In genomic region chr1:103337779-103338178, GRCh38 we compare ENCODE assay signal across 26 cellular contexts.
DNase-seq lines count a peak whose midpoint lies in the region; ATAC-seq, FAIRE-seq and TF ChIP-seq lines count a peak whose summit lies in the region.
"Had no signal": no experiment of that assay in that cellular context is flagged by ENCODE, and none has a peak within 500 bp of the region (broad histone marks: within the 10 kb centered on the region; RNA-seq: fewer than 3 reads in every experiment).

No MANE protein-coding gene starts in this region.

- H2BK12ac ChIP-seq in neuronal stem cell (ENCODE audit: low read length): no peak overlapping the region

- no peak overlapping the region for H2BK15ac ChIP-seq in neuronal stem cell (ENCODE audit: low read length)

- H3K23ac ChIP-seq in neuronal stem cell (ENCODE audit: low read depth, low read length, poor library complexity): no peak overlapping the region

- H3K14ac ChIP-seq in neuronal stem cell (ENCODE audit: low read length): no peak overlapping the region

- ATAC-seq in GM18870 (IDR thresholded peaks at IDR 0.05; ENCODE audit: unreplicated experiment) (peak; percentile 43), HG02798 (IDR thresholded peaks at IDR 0.05; ENCODE audit: poor library complexity, unreplicated experiment) (peak; percentile 37), GM12878 (no peak), HG03025 (IDR thresholded peaks at IDR 0.05; ENCODE audit: low FRiP score, unreplicated experiment) (no peak)
- ATAC-seq: A549, HepG2, Panc1 had no signal

- no peak overlapping the region for H2BK5ac ChIP-seq in neuronal stem cell (ENCODE audit: low read length)

- 46% methylated on average over 4 of the region's 4 CpGs for WGBS in GM12878 (ENCODE audit: insufficient coverage, insufficient replicate concordance, low lambda C conversion rate, missing lambda C conversion rate)
- no CpG with 5 or more reads among the region's 4 CpGs for WGBS in neuronal stem cell (ENCODE audit: extremely low coverage in 2 of 2, insufficient read length in 2 of 2, insufficient replicate concordance in 1 of 2), 2 donors

- no peak for TF ChIP-seq CTCF in GM12878 (IDR thresholded peaks at IDR 0.05 in 2 of 3, conservative IDR thresholded peaks at IDR 0.05 in 1 of 3; ENCODE audit: control insufficient read depth in 2 of 3, extremely low read depth in 1 of 3, insufficient read depth in 1 of 3, low read depth in 3 of 3, low read length in 3 of 3)

- H4K20me1 ChIP-seq in GM12878 (ENCODE audit: control insufficient read depth, insufficient read depth): no peaks in the 10 kb centered on the region

- H3K27me3 ChIP-seq in GM12878 (replicated peaks in 1 of 2; ENCODE audit: control insufficient read depth in 2 of 2, insufficient read depth in 2 of 2, low read length in 1 of 2) (no peaks in the 10 kb centered on the region), neuronal stem cell (ENCODE audit: control insufficient read depth in 3 of 3, insufficient read depth in 3 of 3, low read depth in 1 of 3, low read length in 3 of 3) (no peaks in the 10 kb centered on the region)
- H3K27me3 ChIP-seq: BE2C had no signal

- no peak overlapping the region for H3K18ac ChIP-seq in neuronal stem cell (ENCODE audit: low read length)

- in situ Hi-C loops in GM12878 (cut with MboI): no loop called here

- no TSS peak for BruUV-seq in GM12878 (replicated peaks; lab: Mats Ljungman, UMichigan)

- no peak overlapping the region for H3K4ac ChIP-seq in neuronal stem cell (ENCODE audit: low read length)

- POLR2A ChIA-PET in GM12878 (lab: Charles Lee): no interaction called here

- DNase-seq in GM12878 (ENCODE audit: low read depth, low spot score) (no peak), neuronal stem cell (ENCODE audit: low spot score) (no peak), AG08395 (ENCODE audit: low spot score) (no peak), superior temporal gyrus (ENCODE audit: extremely low spot score) (no peak), dedifferentiated amniotic fluid mesenchymal stem cell (ENCODE audit: extremely low spot score) (no peak)
- DNase-seq: BE2C, DMS153, GOT3, Karpas-422, NCI-H1092 treated with DMSO at 0.1 percent for 48 hours, NCI-H1436, NCI-H187 treated with DMSO at 0.1 percent for 48 hours, NCI-H2107, NCI-H524, NCI-H82, SHP77 treated with DMSO at 0.1 percent for 48 hours, SW 1271, T-helper 9 cell had no signal

- no peaks in the 10 kb centered on the region for H3K9me3 ChIP-seq in GM12878 (replicated peaks; ENCODE audit: control insufficient read depth, insufficient read depth, low read length)
- no peaks in the 10 kb centered on the region for H3K9me3 ChIP-seq in neuronal stem cell (replicated peaks in 1 of 2; ENCODE audit: control insufficient read depth in 2 of 2, insufficient read depth in 1 of 2, low read depth in 1 of 2, low read length in 2 of 2)
- H3K9me3 ChIP-seq: A549, BE2C, HAP-1 had no signal

- TF ChIP-seq EP300 in GM12878 (IDR thresholded peaks at IDR 0.05; ENCODE audit: borderline replicate concordance in 1 of 2, control insufficient read depth in 1 of 2, low read depth in 2 of 2, low read length in 2 of 2): no peak

- RAD21 ChIA-PET in GM12878 (lab: Charles Lee; ENCODE audit: unreplicated experiment): no interaction called here

- no peaks in the 10 kb centered on the region for H3K79me1 ChIP-seq in neuronal stem cell (ENCODE audit: low read depth, low read length)

- no peak for FAIRE-seq in GM12878 (lab: Jason Lieb, UNC)
- FAIRE-seq: A549, GM19239, HepG2 had no signal

- H3K4me3 ChIP-seq in GM12878 (no peak overlapping the region), neuronal stem cell (ENCODE audit: low read length in 2 of 2) (no peak overlapping the region)
- H3K4me3 ChIP-seq: A549, HAP-1 had no signal

- no peak overlapping the region for H3K4me2 ChIP-seq in GM12878 (ENCODE audit: control insufficient read depth, insufficient read depth)
- H3K4me2 ChIP-seq in neuronal stem cell (ENCODE audit: insufficient read depth, low read length, poor library complexity, severe bottlenecking): no peak overlapping the region
- H3K4me2 ChIP-seq: A549 had no signal

- SMC1A ChIA-PET in GM12878 (lab: Charles Lee; ENCODE audit: uncharacterized antibody, unreplicated experiment): no interaction called here

- H3K27ac ChIP-seq in GM12878 (ENCODE audit: control insufficient read depth, insufficient read depth): no peak overlapping the region
- H3K27ac ChIP-seq in neuronal stem cell (replicated peaks; ENCODE audit: low read length): no peak overlapping the region
- H3K27ac ChIP-seq: A549 had no signal

- intact Hi-C loops in GM12878 (cut with micrococcal nuclease; ENCODE audit: unreplicated experiment): no loop called here

- TF ChIP-seq RAD21 in GM12878 (IDR thresholded peaks at IDR 0.05; ENCODE audit: insufficient read depth, low read depth, low read length): no peak

- H3K9ac ChIP-seq in GM12878 (ENCODE audit: control insufficient read depth, insufficient read depth, low read length): no peak overlapping the region
- no peak overlapping the region for H3K9ac ChIP-seq in neuronal stem cell (ENCODE audit: low read depth, low read length, poor library complexity)

- H4K8ac ChIP-seq in neuronal stem cell (ENCODE audit: low read depth, low read length): no peak overlapping the region

- H2BK120ac ChIP-seq in neuronal stem cell (ENCODE audit: low read depth, low read length): no peak overlapping the region

- no peaks in the 10 kb centered on the region for H3K36me3 ChIP-seq in GM12878 (ENCODE audit: control insufficient read depth in 2 of 2, insufficient read depth in 2 of 2, low read length in 1 of 2)
- H3K36me3 ChIP-seq in neuronal stem cell (replicated peaks in 1 of 2; ENCODE audit: control insufficient read depth in 2 of 2, insufficient read depth in 2 of 2, low read length in 2 of 2): no peaks in the 10 kb centered on the region
- H3K36me3 ChIP-seq: BE2C, HAP-1 had no signal

- no peaks in the 10 kb centered on the region for H3K4me1 ChIP-seq in GM12878 (ENCODE audit: control insufficient read depth, insufficient read depth, low read length)
- no peaks in the 10 kb centered on the region for H3K4me1 ChIP-seq in neuronal stem cell (ENCODE audit: control insufficient read depth in 2 of 2, insufficient read depth in 1 of 2, low read depth in 1 of 2, low read length in 2 of 2)
- H3K4me1 ChIP-seq: A549, BE2C, HAP-1 had no signal

- H2AFZ ChIP-seq in GM12878 (ENCODE audit: control insufficient read depth, low read depth, low read length) (peak overlapping the region; percentile 55; the same call in 1 of the 2 replicates), neuronal stem cell (ENCODE audit: low read length) (peak overlapping the region; percentile 9)

- no peaks in the 10 kb centered on the region for H3K79me2 ChIP-seq in GM12878 (ENCODE audit: control insufficient read depth, insufficient read depth, low read length)

- H4K91ac ChIP-seq in neuronal stem cell (ENCODE audit: low read depth, low read length, poor library complexity): no peak overlapping the region

- CTCF ChIA-PET in GM12878 (lab: Yijun Ruan, JAX): no interaction called here

- no peak for TF ChIP-seq POLR2A in GM12878 (IDR thresholded peaks at IDR 0.05; ENCODE audit: low read depth, low read length)

- H2AK5ac ChIP-seq in neuronal stem cell (ENCODE audit: low read depth, low read length): no peak overlapping the region

TF ChIP-seq in GM12878, 131 proteins besides CTCF, POLR2A, EP300 and RAD21:
- TF ChIP-seq BCL3 (IDR thresholded peaks at IDR 0.05; ENCODE audit: borderline replicate concordance, insufficient read depth, low read depth, low read length, poor library complexity, severe bottlenecking): no peak
- peak; percentile 23; the same call in 1 of the 2 replicates for TF ChIP-seq MLLT1 (IDR thresholded peaks at IDR 0.05)
- 0 out of 2 replicates have a peak, but pooled peaks have one; percentile 20 for TF ChIP-seq NBN (IDR thresholded peaks at IDR 0.05)

Comparison
In these comparisons a context has a peak if more than half of its experiments do, and no peak if none do; other contexts are left out.
1. ATAC-seq: peak in GM18870 (single experiment) and HG02798 (single experiment); none in GM12878 (single experiment) and HG03025 (single experiment).